Comparison of ENCODE assay signal across 1 cellular context in genomic region chr3:10248184-10248983, GRCh38.
A peak's percentile ranks its signal among the peaks of the same experiment; 100 is the strongest.
TF ChIP-seq lines count a peak whose summit lies in the region.

Gene TATDN2, plus strand, starts transcription at chr3:10248459. Its CDS starts 742 bp downstream, at chr3:10249201.

TF ChIP-seq in HepG2, 621 proteins besides CTCF, POLR2A, EP300 and RAD21 (continued from another document and continues in another):
- TF ChIP-seq, protein P1, sequence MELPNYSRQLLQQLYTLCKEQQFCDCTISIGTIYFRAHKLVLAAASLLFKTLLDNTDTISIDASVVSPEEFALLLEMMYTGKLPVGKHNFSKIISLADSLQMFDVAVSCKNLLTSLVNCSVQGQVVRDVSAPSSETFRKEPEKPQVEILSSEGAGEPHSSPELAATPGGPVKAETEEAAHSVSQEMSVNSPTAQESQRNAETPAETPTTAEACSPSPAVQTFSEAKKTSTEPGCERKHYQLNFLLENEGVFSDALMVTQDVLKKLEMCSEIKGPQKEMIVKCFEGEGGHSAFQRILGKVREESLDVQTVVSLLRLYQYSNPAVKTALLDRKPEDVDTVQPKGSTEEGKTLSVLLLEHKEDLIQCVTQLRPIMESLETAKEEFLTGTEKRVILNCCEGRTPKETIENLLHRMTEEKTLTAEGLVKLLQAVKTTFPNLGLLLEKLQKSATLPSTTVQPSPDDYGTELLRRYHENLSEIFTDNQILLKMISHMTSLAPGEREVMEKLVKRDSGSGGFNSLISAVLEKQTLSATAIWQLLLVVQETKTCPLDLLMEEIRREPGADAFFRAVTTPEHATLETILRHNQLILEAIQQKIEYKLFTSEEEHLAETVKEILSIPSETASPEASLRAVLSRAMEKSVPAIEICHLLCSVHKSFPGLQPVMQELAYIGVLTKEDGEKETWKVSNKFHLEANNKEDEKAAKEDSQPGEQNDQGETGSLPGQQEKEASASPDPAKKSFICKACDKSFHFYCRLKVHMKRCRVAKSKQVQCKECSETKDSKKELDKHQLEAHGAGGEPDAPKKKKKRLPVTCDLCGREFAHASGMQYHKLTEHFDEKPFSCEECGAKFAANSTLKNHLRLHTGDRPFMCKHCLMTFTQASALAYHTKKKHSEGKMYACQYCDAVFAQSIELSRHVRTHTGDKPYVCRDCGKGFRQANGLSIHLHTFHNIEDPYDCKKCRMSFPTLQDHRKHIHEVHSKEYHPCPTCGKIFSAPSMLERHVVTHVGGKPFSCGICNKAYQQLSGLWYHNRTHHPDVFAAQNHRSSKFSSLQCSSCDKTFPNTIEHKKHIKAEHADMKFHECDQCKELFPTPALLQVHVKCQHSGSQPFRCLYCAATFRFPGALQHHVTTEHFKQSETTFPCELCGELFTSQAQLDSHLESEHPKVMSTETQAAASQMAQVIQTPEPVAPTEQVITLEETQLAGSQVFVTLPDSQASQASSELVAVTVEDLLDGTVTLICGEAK (IDR thresholded peaks at IDR 0.05), result no peak
- TF ChIP-seq, protein P1 (CRISPR knock-in tag; IDR thresholded peaks at IDR 0.05), result no peak
- TF ChIP-seq ZNF136 (CRISPR knock-in tag; IDR thresholded peaks at IDR 0.05; ENCODE audit: low read depth) (no peak), ARNTL (CRISPR knock-in tag; IDR thresholded peaks at IDR 0.05) (peak; percentile 94), CC2D1A (CRISPR knock-in tag; IDR thresholded peaks at IDR 0.05) (no peak), RFXANK (CRISPR knock-in tag; IDR thresholded peaks at IDR 0.05) (no peak), ARNT2 (CRISPR knock-in tag; IDR thresholded peaks at IDR 0.05; ENCODE audit: low read depth) (peak; percentile 96), ZNF572 (CRISPR knock-in tag; IDR thresholded peaks at IDR 0.05) (no peak), REPIN1 (CRISPR knock-in tag; IDR thresholded peaks at IDR 0.05; ENCODE audit: borderline replicate concordance, low read depth) (peak; percentile 74; the same call in 1 of the 2 replicates), MYC (CRISPR knock-in tag; IDR thresholded peaks at IDR 0.05; ENCODE audit: borderline replicate concordance) (peak; percentile 84; the same call in 1 of the 2 replicates), TAF15 (IDR thresholded peaks at IDR 0.05; ENCODE audit: low read depth, low read length, poor library complexity, severe bottlenecking) (no peak), SNRNP70 (IDR thresholded peaks at IDR 0.05; ENCODE audit: low read depth, low read length) (no peak), BHLHE40 (IDR thresholded peaks at IDR 0.05; ENCODE audit: low read length) (peak; percentile 83), CSRNP2 (CRISPR knock-in tag; conservative IDR thresholded peaks at IDR 0.05; ENCODE audit: low read depth) (no peak), ZBTB1 (CRISPR knock-in tag; IDR thresholded peaks at IDR 0.05; ENCODE audit: borderline replicate concordance) (no peak), NR2C2 (CRISPR knock-in tag; IDR thresholded peaks at IDR 0.05; ENCODE audit: borderline replicate concordance) (no peak; the same call in 1 of the 2 replicates), PCBP1 (IDR thresholded peaks at IDR 0.05; ENCODE audit: borderline replicate concordance, low read depth, low read length) (no peak), SRSF9 (IDR thresholded peaks at IDR 0.05; ENCODE audit: borderline replicate concordance, insufficient read depth, low read depth, low read length, poor library complexity, severe bottlenecking) (no peak), ZNF24 (IDR thresholded peaks at IDR 0.05) (no peak), HOXA3 (CRISPR knock-in tag; IDR thresholded peaks at IDR 0.05) (peak; percentile 79), HOXA5 (CRISPR knock-in tag; IDR thresholded peaks at IDR 0.05) (no peak), KLF13 (CRISPR knock-in tag; IDR thresholded peaks at IDR 0.05) (no peak; the same call in 1 of the 2 replicates), CBX2 (IDR thresholded peaks at IDR 0.05; ENCODE audit: low read depth, low read length) (no peak), CBX2 (CRISPR knock-in tag; IDR thresholded peaks at IDR 0.05; ENCODE audit: low read depth) (no peak), SAP130 (CRISPR knock-in tag; IDR thresholded peaks at IDR 0.05; ENCODE audit: low read depth) (peak; percentile 94), MXI1 (IDR thresholded peaks at IDR 0.05; ENCODE audit: borderline replicate concordance, low read depth, low read length) (peak; percentile 80; the same call in 1 of the 3 replicates), ZFP36L1 (CRISPR knock-in tag; IDR thresholded peaks at IDR 0.05) (peak; percentile 90), HOMEZ (CRISPR knock-in tag; IDR thresholded peaks at IDR 0.05; ENCODE audit: low read depth) (no peak), MBNL3 (CRISPR knock-in tag; conservative IDR thresholded peaks at IDR 0.05) (no peak), ISX (CRISPR knock-in tag; conservative IDR thresholded peaks at IDR 0.05) (peak; percentile 87; the same call in 1 of the 2 replicates), BCL6 (CRISPR knock-in tag; IDR thresholded peaks at IDR 0.05) (no peak), FOXC1 (CRISPR knock-in tag; IDR thresholded peaks at IDR 0.05; ENCODE audit: borderline replicate concordance) (peak; percentile 43; the same call in 1 of the 2 replicates), ZNF3 (CRISPR knock-in tag; IDR thresholded peaks at IDR 0.05) (no peak), SPEN (CRISPR knock-in tag; IDR thresholded peaks at IDR 0.05; ENCODE audit: low read depth) (peak; percentile 71), ZMYM2 (CRISPR knock-in tag; IDR thresholded peaks at IDR 0.05) (peak; percentile 55; the same call in 1 of the 2 replicates), POLR2G (IDR thresholded peaks at IDR 0.05; ENCODE audit: low read depth, low read length) (peak; percentile 69), TEAD3 (CRISPR knock-in tag; optimal IDR thresholded peaks at IDR 0.05; ENCODE audit: borderline replicate concordance) (peak; percentile 59)
- TF ChIP-seq, protein P2, sequence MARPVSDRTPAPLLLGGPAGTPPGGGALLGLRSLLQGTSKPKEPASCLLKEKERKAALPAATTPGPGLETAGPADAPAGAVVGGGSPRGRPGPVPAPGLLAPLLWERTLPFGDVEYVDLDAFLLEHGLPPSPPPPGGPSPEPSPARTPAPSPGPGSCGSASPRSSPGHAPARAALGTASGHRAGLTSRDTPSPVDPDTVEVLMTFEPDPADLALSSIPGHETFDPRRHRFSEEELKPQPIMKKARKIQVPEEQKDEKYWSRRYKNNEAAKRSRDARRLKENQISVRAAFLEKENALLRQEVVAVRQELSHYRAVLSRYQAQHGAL (CRISPR knock-in tag; IDR thresholded peaks at IDR 0.05; ENCODE audit: not compliant biosample characterization), result no peak
- TF ChIP-seq, protein P3, sequence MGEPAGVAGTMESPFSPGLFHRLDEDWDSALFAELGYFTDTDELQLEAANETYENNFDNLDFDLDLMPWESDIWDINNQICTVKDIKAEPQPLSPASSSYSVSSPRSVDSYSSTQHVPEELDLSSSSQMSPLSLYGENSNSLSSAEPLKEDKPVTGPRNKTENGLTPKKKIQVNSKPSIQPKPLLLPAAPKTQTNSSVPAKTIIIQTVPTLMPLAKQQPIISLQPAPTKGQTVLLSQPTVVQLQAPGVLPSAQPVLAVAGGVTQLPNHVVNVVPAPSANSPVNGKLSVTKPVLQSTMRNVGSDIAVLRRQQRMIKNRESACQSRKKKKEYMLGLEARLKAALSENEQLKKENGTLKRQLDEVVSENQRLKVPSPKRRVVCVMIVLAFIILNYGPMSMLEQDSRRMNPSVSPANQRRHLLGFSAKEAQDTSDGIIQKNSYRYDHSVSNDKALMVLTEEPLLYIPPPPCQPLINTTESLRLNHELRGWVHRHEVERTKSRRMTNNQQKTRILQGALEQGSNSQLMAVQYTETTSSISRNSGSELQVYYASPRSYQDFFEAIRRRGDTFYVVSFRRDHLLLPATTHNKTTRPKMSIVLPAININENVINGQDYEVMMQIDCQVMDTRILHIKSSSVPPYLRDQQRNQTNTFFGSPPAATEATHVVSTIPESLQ (CRISPR knock-in tag; conservative IDR thresholded peaks at IDR 0.05), result no peak
- TF ChIP-seq, protein P4, sequence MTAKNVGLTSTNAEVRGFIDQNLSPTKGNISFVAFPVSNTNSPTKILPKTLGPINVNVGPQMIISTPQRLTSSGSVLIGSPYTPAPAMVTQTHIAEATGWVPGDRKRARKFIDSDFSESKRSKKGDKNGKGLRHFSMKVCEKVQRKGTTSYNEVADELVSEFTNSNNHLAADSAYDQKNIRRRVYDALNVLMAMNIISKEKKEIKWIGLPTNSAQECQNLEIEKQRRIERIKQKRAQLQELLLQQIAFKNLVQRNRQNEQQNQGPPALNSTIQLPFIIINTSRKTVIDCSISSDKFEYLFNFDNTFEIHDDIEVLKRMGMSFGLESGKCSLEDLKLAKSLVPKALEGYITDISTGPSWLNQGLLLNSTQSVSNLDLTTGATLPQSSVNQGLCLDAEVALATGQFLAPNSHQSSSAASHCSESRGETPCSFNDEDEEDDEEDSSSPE (CRISPR knock-in tag; IDR thresholded peaks at IDR 0.05), result peak; percentile 91
- TF ChIP-seq, protein P5, sequence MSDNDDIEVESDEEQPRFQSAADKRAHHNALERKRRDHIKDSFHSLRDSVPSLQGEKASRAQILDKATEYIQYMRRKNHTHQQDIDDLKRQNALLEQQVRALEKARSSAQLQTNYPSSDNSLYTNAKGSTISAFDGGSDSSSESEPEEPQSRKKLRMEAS (IDR thresholded peaks at IDR 0.05), result peak; percentile 95
- TF ChIP-seq, protein P6, sequence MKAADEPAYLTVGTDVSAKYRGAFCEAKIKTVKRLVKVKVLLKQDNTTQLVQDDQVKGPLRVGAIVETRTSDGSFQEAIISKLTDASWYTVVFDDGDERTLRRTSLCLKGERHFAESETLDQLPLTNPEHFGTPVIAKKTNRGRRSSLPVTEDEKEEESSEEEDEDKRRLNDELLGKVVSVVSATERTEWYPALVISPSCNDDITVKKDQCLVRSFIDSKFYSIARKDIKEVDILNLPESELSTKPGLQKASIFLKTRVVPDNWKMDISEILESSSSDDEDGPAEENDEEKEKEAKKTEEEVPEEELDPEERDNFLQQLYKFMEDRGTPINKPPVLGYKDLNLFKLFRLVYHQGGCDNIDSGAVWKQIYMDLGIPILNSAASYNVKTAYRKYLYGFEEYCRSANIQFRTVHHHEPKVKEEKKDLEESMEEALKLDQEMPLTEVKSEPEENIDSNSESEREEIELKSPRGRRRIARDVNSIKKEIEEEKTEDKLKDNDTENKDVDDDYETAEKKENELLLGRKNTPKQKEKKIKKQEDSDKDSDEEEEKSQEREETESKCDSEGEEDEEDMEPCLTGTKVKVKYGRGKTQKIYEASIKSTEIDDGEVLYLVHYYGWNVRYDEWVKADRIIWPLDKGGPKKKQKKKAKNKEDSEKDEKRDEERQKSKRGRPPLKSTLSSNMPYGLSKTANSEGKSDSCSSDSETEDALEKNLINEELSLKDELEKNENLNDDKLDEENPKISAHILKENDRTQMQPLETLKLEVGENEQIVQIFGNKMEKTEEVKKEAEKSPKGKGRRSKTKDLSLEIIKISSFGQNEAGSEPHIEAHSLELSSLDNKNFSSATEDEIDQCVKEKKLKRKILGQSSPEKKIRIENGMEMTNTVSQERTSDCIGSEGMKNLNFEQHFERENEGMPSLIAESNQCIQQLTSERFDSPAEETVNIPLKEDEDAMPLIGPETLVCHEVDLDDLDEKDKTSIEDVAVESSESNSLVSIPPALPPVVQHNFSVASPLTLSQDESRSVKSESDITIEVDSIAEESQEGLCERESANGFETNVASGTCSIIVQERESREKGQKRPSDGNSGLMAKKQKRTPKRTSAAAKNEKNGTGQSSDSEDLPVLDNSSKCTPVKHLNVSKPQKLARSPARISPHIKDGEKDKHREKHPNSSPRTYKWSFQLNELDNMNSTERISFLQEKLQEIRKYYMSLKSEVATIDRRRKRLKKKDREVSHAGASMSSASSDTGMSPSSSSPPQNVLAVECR (CRISPR knock-in tag; IDR thresholded peaks at IDR 0.05; ENCODE audit: borderline replicate concordance), result peak; percentile 67; the same call in 1 of the 2 replicates
